Comparison of ENCODE assay signal across 1 cellular context in genomic region chr22:30248484-30248883, GRCh38.
TF ChIP-seq lines count a peak whose summit lies in the region.

No MANE protein-coding gene starts in this region.

TF ChIP-seq in HCT116, 20 proteins besides CTCF, POLR2A, EP300 and RAD21:
- no peak for TF ChIP-seq MAX (IDR thresholded peaks at IDR 0.05)
- no peak for TF ChIP-seq EGR1 (IDR thresholded peaks at IDR 0.05; ENCODE audit: low read depth)
- no peak for TF ChIP-seq ZBTB33 (IDR thresholded peaks at IDR 0.05; ENCODE audit: extremely low read depth, insufficient replicate concordance, low read length)
- TF ChIP-seq ELF1 (IDR thresholded peaks at IDR 0.05; ENCODE audit: borderline replicate concordance, low read depth) = no peak
- TF ChIP-seq CEBPB (IDR thresholded peaks at IDR 0.05; ENCODE audit: low read depth) = no peak
- no peak for TF ChIP-seq YY1 (IDR thresholded peaks at IDR 0.05; ENCODE audit: extremely low read depth, insufficient replicate concordance, low read depth, low read length)
- no peak for TF ChIP-seq CBX3 (IDR thresholded peaks at IDR 0.05; ENCODE audit: low read depth)
- TF ChIP-seq POLR2AphosphoS5 (IDR thresholded peaks at IDR 0.05; ENCODE audit: low read depth, low read length) = no peak
- TF ChIP-seq ZNF274 (IDR thresholded peaks at IDR 0.05; ENCODE audit: low read depth, low read length) = no peak
- TF ChIP-seq SRF (IDR thresholded peaks at IDR 0.05; ENCODE audit: low read depth) = no peak
- no peak for TF ChIP-seq EZH2 (IDR thresholded peaks at IDR 0.05)
- no peak for TF ChIP-seq ZFX (IDR thresholded peaks at IDR 0.05)
- no peak for TF ChIP-seq REST (IDR thresholded peaks at IDR 0.05; ENCODE audit: low read depth)
- no peak for TF ChIP-seq FOSL1 (IDR thresholded peaks at IDR 0.05; ENCODE audit: low read depth)
- TF ChIP-seq SP1 (IDR thresholded peaks at IDR 0.05; ENCODE audit: low read depth) = no peak
- no peak for TF ChIP-seq ATF3 (IDR thresholded peaks at IDR 0.05)
- no peak for TF ChIP-seq TCF7L2 (IDR thresholded peaks at IDR 0.05; ENCODE audit: borderline replicate concordance, extremely low read depth, insufficient read depth, insufficient read length)
- no peak for TF ChIP-seq EZH2phosphoT487 (IDR thresholded peaks at IDR 0.05; ENCODE audit: borderline replicate concordance)
- TF ChIP-seq SIN3A (IDR thresholded peaks at IDR 0.05; ENCODE audit: low read depth) = no peak
- no peak for TF ChIP-seq JUND (IDR thresholded peaks at IDR 0.05)
